1 cellular context compared by ENCODE assay signal in genomic region chr6:26155066-26155925, GRCh38.
TF ChIP-seq lines count a peak whose summit lies in the region.

No MANE protein-coding gene starts in this region.

TF ChIP-seq in IMR-90, 13 proteins besides CTCF, POLR2A, EP300 and RAD21 (continued from another document):
- no peak for TF ChIP-seq USF2 (IDR thresholded peaks at IDR 0.05; ENCODE audit: low read depth, low read length)
